ENCODE assay signal across 9 cellular contexts in genomic region chr16:83977056-83977815, GRCh38. TPM values are rescaled to one million over a fixed set of nuclear protein-coding genes. Genes with fewer than 3 reads are reported as not detected.
"Had no signal": no experiment of that assay in that cellular context is flagged by ENCODE, and none has a peak within 500 bp of the region (broad histone marks: within the 10 kb centered on the region; RNA-seq: fewer than 3 reads in every experiment).

No MANE protein-coding gene starts in this region.

- ATAC-seq: GM23338, HCT116, K562 had no signal

- H3K9me3 ChIP-seq: HAP-1 had no signal

- H3K36me3 ChIP-seq: HAP-1 had no signal

- H3K4me1 ChIP-seq: HAP-1 had no signal

- DNase-seq: H7, HFFc6, IMR-90, KG1 had no signal

- H3K4me3 ChIP-seq: GM23338, HAP-1, K562 had no signal

- H3K27ac Mint-ChIP-seq: GM23338, HFFc6 had no signal

- H3K4me3 Mint-ChIP-seq: GM23338, HFFc6 had no signal

- H3K4me1 Mint-ChIP-seq: GM23338 had no signal

RNA-seq across cellular contexts. Expression of gene NECAB2, which starts 9.2 kb away (rescaled TPM):
- total RNA-seq: HT-29, IMR-90, K562 had no signal
